Comparison of ENCODE assay signal across 29 cellular contexts in the genomic region with DNA sequence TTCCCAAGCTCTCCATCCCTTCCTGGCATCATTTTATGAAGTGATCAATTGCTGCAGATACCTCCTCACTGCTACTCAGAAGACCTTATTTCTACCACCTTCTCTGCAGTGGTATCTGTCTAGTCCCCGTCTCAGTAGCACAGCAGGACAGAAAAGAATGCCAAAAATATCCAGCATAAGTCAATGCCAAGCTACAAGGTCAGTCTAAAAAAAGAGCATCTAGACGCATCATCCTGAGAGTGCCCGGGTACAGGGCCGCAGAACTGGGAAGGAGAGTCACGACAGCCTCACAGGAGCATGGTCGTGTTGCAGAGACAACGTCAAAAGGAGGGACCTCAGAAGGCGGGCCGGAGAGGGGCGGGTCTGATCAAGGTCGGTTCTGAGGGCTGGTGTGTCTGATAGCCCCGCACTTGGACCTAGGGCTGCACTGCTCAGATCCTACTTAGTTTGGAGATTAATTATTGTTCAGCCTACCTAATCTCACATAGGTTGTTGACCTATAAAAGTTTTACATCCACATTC. TPM values are rescaled to one million over a fixed set of nuclear protein-coding genes. Genes with fewer than 3 reads are reported as not detected.
"Had no signal": no experiment of that assay in that cellular context is flagged by ENCODE, and none has a peak within 500 bp of the region (broad histone marks: within the 10 kb centered on the region; RNA-seq: fewer than 3 reads in every experiment).

No MANE protein-coding gene starts in this region.

- ATAC-seq: activated CD8-positive, alpha-beta T cell treated with anti-CD3 and anti-CD28 coated beads for 36 hours; activated T-cell treated with anti-CD3 and anti-CD28 coated beads, Interleukin-2, amount 50 U/mL, for 72 hours; activated T-helper 17 cell treated with anti-CD3 and anti-CD28 coated beads, Interleukin-2, amount 50 U/mL, for 72 hours; body of pancreas had no signal

- DNase-seq: activated CD4-positive, alpha-beta T cell treated with anti-CD3 and anti-CD28 coated beads, Interleukin-2, amount 10 ng/mL, durations not matched to agents 24 days and 14 days; activated CD4-positive, alpha-beta T cell treated with anti-CD3 and anti-CD28 coated beads, Interleukin-2, amount 50 U/mL, for 4 hours; activated CD8-positive, alpha-beta T cell treated with anti-CD3 and anti-CD28 coated beads for 36 hours; activated effector memory CD4-positive, alpha-beta T cell treated with anti-CD3 and anti-CD28 coated beads, Interleukin-2, amount 50 U/mL, for 16 hours; activated naive CD4-positive, alpha-beta T cell; activated naive CD4-positive, alpha-beta T cell treated with anti-CD3 and anti-CD28 coated beads, Interleukin-2, amount 50 U/mL, for 16 hours; activated naive CD8-positive, alpha-beta T cell treated with anti-CD3 and anti-CD28 coated beads for 36 hours; activated T-cell treated with anti-CD3 and anti-CD28 coated beads, Interleukin-2, amount 50 U/mL, for 1 hour; activated T-cell treated with anti-CD3 and anti-CD28 coated beads, Interleukin-2, amount 50 U/mL, for 72 hours; body of pancreas; NCI-H1092 treated with DMSO at 0.1 percent for 48 hours; NCI-H1417; NCI-H146; NCI-H187; NCI-H2029 treated with DMSO at 0.1 percent for 48 hours; NCI-H2107; NCI-H2171; NCI-H510A; NCI-H526; NCI-H748 treated with DMSO at 0.1 percent for 48 hours; PC-9; SHP77; SJCRH30; T1000; WERI-Rb-1 had no signal

RNA-seq across cellular contexts. Expression of gene SNTG2, which starts 24.3 kb away (rescaled TPM):
- total RNA-seq: activated CD4-positive, alpha-beta T cell treated with anti-CD3 and anti-CD28 coated beads, Interleukin-2, amount 10 ng/mL, durations not matched to agents 24 days and 14 days; LHCN-M2; OCI-LY7; PC-9; SJCRH30; T-helper 1 cell treated with Interleukin-12 subunit alpha and Interleukin-12 subunit beta and Interleukin-4 antibody, amounts not matched to agents 30 ng/mL and 1 ng/mL, for 36 hours had no signal
